In genomic region chr12:6929806-6930452, GRCh38 we compare ENCODE assay signal across 1 cellular context.
TF ChIP-seq lines count a peak whose summit lies in the region.

No MANE protein-coding gene starts in this region.

TF ChIP-seq in HepG2, 621 proteins besides CTCF, POLR2A, EP300 and RAD21:
- TF ChIP-seq ZNF709 (CRISPR knock-in tag; IDR thresholded peaks at IDR 0.05) (no peak), ZMAT3 (CRISPR knock-in tag; conservative IDR thresholded peaks at IDR 0.05) (no peak), TARDBP (CRISPR knock-in tag; IDR thresholded peaks at IDR 0.05) (no peak), ZSCAN29 (CRISPR knock-in tag; conservative IDR thresholded peaks at IDR 0.05) (no peak), ZNF232 (CRISPR knock-in tag; IDR thresholded peaks at IDR 0.05; ENCODE audit: borderline replicate concordance) (no peak), SMAD9 (CRISPR knock-in tag; IDR thresholded peaks at IDR 0.05) (no peak), NR2C2 (CRISPR knock-in tag; IDR thresholded peaks at IDR 0.05; ENCODE audit: borderline replicate concordance) (no peak), XRCC5 (optimal IDR thresholded peaks at IDR 0.05; ENCODE audit: low read length) (no peak), ZNF660 (CRISPR knock-in tag; IDR thresholded peaks at IDR 0.05; ENCODE audit: borderline replicate concordance, low read depth) (no peak), HIVEP1 (CRISPR knock-in tag; IDR thresholded peaks at IDR 0.05) (no peak), ZNF749 (CRISPR knock-in tag; IDR thresholded peaks at IDR 0.05; ENCODE audit: borderline replicate concordance) (no peak), ZNF850 (CRISPR knock-in tag; conservative IDR thresholded peaks at IDR 0.05) (no peak), NFIC (IDR thresholded peaks at IDR 0.05; ENCODE audit: low read length) (no peak), CERS6 (CRISPR knock-in tag; IDR thresholded peaks at IDR 0.05) (no peak), JUND (CRISPR knock-in tag; IDR thresholded peaks at IDR 0.05) (no peak)
- TF ChIP-seq, protein P1, sequence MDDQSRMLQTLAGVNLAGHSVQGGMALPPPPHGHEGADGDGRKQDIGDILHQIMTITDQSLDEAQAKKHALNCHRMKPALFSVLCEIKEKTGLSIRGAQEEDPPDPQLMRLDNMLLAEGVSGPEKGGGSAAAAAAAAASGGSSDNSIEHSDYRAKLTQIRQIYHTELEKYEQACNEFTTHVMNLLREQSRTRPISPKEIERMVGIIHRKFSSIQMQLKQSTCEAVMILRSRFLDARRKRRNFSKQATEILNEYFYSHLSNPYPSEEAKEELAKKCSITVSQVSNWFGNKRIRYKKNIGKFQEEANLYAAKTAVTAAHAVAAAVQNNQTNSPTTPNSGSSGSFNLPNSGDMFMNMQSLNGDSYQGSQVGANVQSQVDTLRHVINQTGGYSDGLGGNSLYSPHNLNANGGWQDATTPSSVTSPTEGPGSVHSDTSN (CRISPR knock-in tag; IDR thresholded peaks at IDR 0.05; ENCODE audit: borderline replicate concordance) = no peak
- TF ChIP-seq, protein P2, sequence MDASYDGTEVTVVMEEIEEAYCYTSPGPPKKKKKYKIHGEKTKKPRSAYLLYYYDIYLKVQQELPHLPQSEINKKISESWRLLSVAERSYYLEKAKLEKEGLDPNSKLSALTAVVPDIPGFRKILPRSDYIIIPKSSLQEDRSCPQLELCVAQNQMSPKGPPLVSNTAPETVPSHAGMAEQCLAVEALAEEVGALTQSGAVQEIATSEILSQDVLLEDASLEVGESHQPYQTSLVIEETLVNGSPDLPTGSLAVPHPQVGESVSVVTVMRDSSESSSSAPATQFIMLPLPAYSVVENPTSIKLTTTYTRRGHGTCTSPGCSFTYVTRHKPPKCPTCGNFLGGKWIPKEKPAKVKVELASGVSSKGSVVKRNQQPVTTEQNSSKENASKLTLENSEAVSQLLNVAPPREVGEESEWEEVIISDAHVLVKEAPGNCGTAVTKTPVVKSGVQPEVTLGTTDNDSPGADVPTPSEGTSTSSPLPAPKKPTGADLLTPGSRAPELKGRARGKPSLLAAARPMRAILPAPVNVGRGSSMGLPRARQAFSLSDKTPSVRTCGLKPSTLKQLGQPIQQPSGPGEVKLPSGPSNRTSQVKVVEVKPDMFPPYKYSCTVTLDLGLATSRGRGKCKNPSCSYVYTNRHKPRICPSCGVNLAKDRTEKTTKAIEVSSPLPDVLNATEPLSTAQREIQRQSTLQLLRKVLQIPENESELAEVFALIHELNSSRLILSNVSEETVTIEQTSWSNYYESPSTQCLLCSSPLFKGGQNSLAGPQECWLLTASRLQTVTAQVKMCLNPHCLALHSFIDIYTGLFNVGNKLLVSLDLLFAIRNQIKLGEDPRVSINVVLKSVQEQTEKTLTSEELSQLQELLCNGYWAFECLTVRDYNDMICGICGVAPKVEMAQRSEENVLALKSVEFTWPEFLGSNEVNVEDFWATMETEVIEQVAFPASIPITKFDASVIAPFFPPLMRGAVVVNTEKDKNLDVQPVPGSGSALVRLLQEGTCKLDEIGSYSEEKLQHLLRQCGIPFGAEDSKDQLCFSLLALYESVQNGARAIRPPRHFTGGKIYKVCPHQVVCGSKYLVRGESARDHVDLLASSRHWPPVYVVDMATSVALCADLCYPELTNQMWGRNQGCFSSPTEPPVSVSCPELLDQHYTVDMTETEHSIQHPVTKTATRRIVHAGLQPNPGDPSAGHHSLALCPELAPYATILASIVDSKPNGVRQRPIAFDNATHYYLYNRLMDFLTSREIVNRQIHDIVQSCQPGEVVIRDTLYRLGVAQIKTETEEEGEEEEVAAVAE (CRISPR knock-in tag; IDR thresholded peaks at IDR 0.05; ENCODE audit: borderline replicate concordance) = no peak
- TF ChIP-seq, protein P3, sequence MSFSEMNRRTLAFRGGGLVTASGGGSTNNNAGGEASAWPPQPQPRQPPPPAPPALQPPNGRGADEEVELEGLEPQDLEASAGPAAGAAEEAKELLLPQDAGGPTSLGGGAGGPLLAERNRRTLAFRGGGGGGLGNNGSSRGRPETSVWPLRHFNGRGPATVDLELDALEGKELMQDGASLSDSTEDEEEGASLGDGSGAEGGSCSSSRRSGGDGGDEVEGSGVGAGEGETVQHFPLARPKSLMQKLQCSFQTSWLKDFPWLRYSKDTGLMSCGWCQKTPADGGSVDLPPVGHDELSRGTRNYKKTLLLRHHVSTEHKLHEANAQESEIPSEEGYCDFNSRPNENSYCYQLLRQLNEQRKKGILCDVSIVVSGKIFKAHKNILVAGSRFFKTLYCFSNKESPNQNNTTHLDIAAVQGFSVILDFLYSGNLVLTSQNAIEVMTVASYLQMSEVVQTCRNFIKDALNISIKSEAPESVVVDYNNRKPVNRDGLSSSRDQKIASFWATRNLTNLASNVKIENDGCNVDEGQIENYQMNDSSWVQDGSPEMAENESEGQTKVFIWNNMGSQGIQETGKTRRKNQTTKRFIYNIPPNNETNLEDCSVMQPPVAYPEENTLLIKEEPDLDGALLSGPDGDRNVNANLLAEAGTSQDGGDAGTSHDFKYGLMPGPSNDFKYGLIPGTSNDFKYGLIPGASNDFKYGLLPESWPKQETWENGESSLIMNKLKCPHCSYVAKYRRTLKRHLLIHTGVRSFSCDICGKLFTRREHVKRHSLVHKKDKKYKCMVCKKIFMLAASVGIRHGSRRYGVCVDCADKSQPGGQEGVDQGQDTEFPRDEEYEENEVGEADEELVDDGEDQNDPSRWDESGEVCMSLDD (CRISPR knock-in tag; IDR thresholded peaks at IDR 0.05; ENCODE audit: borderline replicate concordance) = no peak
